Comparison of ENCODE assay signal across 1 cellular context in genomic region chr19:2711937-2712205, GRCh38.
TF ChIP-seq lines count a peak whose summit lies in the region.

No MANE protein-coding gene starts in this region.

TF ChIP-seq in IMR-90, 13 proteins besides CTCF, POLR2A, EP300 and RAD21:
- TF ChIP-seq RCOR1 (IDR thresholded peaks at IDR 0.05; ENCODE audit: insufficient replicate concordance, low read length): no peak
- no peak for TF ChIP-seq MXI1 (IDR thresholded peaks at IDR 0.05; ENCODE audit: borderline replicate concordance, low read depth, low read length)
- no peak for TF ChIP-seq CEBPB (IDR thresholded peaks at IDR 0.05; ENCODE audit: low read depth, low read length)
- no peak for TF ChIP-seq FOS (IDR thresholded peaks at IDR 0.05; ENCODE audit: low read depth, low read length)
- TF ChIP-seq ELK1 (IDR thresholded peaks at IDR 0.05; ENCODE audit: borderline replicate concordance, low read depth, low read length): no peak
- no peak for TF ChIP-seq RFX5 (IDR thresholded peaks at IDR 0.05; ENCODE audit: low read depth, low read length)
- TF ChIP-seq MAFK (IDR thresholded peaks at IDR 0.05; ENCODE audit: low read depth, low read length): no peak
- no peak for TF ChIP-seq BHLHE40 (IDR thresholded peaks at IDR 0.05; ENCODE audit: low read depth, low read length)
- TF ChIP-seq, protein P1, sequence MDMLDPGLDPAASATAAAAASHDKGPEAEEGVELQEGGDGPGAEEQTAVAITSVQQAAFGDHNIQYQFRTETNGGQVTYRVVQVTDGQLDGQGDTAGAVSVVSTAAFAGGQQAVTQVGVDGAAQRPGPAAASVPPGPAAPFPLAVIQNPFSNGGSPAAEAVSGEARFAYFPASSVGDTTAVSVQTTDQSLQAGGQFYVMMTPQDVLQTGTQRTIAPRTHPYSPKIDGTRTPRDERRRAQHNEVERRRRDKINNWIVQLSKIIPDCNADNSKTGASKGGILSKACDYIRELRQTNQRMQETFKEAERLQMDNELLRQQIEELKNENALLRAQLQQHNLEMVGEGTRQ (IDR thresholded peaks at IDR 0.05; ENCODE audit: low read depth, low read length): no peak
- no peak for TF ChIP-seq MAZ (IDR thresholded peaks at IDR 0.05; ENCODE audit: borderline replicate concordance, low read depth, low read length)
- TF ChIP-seq CHD1 (IDR thresholded peaks at IDR 0.05; ENCODE audit: low read depth, low read length): no peak
- TF ChIP-seq SMC3 (IDR thresholded peaks at IDR 0.05; ENCODE audit: low read depth, low read length): no peak
- TF ChIP-seq NFE2L2 (IDR thresholded peaks at IDR 0.05; ENCODE audit: low read depth, low read length): no peak
